In the genomic region with DNA sequence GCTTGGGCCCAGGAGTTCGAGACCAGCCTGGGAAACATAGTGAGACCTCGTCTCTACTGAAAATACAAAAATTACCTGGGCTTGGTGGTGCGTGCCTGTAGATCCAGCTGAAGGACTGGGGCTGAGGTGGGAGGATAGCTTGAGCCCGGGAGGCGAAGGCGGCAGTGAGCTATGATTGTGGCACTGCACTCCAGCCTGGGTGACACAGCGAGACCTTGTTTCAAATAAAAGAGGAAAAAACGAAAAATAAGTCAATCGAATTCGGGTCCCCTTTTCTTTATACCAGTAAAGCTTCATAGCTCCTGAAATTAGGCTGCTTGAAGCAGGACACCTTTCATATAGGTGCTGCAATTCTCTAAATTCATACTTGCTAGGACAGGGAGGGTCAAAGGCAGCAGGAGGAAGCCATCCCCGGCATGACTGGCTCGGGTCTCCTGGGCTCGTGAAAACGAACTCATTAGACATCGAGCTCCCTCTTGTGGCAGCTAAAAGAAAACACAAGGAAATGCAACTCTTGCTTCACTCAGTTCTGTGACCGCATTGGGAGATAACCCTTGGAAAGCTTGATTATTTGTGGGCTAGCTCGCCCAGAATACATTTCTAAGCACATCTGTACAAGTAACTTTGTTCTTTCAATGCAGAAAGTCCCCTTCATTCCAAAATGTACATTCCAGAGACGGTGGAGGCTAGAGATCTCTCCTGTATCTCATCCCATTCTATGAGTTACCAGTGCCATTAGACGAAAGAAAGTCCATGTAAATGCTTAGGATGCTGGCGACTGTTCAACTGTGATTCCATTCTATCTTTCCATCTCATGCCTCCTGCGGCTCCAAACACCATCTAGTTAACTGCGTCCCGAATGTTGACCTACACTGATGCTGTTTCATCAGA, we compare ENCODE assay signal across 8 cellular contexts. TPM values are rescaled to one million over a fixed set of nuclear protein-coding genes. Genes with fewer than 3 reads are reported as not detected.
A peak's percentile ranks its signal among the peaks of the same experiment; 100 is the strongest.
DNase-seq lines count a peak whose midpoint lies in the region; ATAC-seq, FAIRE-seq and TF ChIP-seq lines count a peak whose summit lies in the region.

No MANE protein-coding gene starts in this region.

- H3K79me2 ChIP-seq in DOHH2 (ENCODE audit: control insufficient read depth, low read length): no peaks in the 10 kb centered on the region

- H4K20me1 ChIP-seq in DOHH2 (ENCODE audit: control insufficient read depth, insufficient read depth, low read depth, low read length): no peaks in the 10 kb centered on the region

- H3K27ac Mint-ChIP-seq in activated naive CD8-positive, alpha-beta T cell treated with anti-CD3 and anti-CD28 coated beads for 36 hours: no peak overlapping the region

- H3K27me3 Mint-ChIP-seq in activated naive CD8-positive, alpha-beta T cell treated with anti-CD3 and anti-CD28 coated beads for 36 hours: peaks cover 74% of the 10 kb centered on the region

- intact Hi-C loops in Right ventricle myocardium superior (cut with DNase I) (no loop called here), pancreas (cut with DNase I) (no loop called here)

- no peaks in the 10 kb centered on the region for H3F3A ChIP-seq in DOHH2 (ENCODE audit: control insufficient read depth, insufficient read depth)

- no peaks in the 10 kb centered on the region for H3K36me3 Mint-ChIP-seq in activated naive CD8-positive, alpha-beta T cell treated with anti-CD3 and anti-CD28 coated beads for 36 hours

- no peaks in the 10 kb centered on the region for H3K9me3 ChIP-seq in DOHH2 (ENCODE audit: control insufficient read depth, insufficient read depth, low read length)
- H3K9me3 ChIP-seq in pancreas: no peaks in the 10 kb centered on the region

- H3K36me3 ChIP-seq in DOHH2 (ENCODE audit: control insufficient read depth, low read length) (no peaks in the 10 kb centered on the region), pancreas (no peaks in the 10 kb centered on the region)

- peak; percentile 97 for ATAC-seq in Right ventricle myocardium superior (ENCODE audit: poor library complexity)
- peak; percentile 79 to 99 (median 94) for ATAC-seq in pancreas
- no peak for ATAC-seq in HG03342 (IDR thresholded peaks at IDR 0.05; ENCODE audit: unreplicated experiment)
- ATAC-seq in HG03520 (IDR thresholded peaks at IDR 0.05; ENCODE audit: unreplicated experiment): no peak

- WGBS in pancreas, 2 donors: 20 to 31% methylated on average over 23 of the region's 23 CpGs

- H3K4me3 ChIP-seq in DOHH2 (ENCODE audit: low read length) (no peak overlapping the region), pancreas (no peak overlapping the region)

- DNase-seq in LHCN-M2 (ENCODE audit: low read depth): peak; percentile 80
- DNase-seq in RPMI7951 (ENCODE audit: low read depth): peak; percentile 89
- peak; percentile 17 for DNase-seq in activated naive CD8-positive, alpha-beta T cell treated with anti-CD3 and anti-CD28 coated beads for 36 hours
- peak; percentile 80 for DNase-seq in Right ventricle myocardium superior
- peak in 5 of 6 donors; percentile 33 to 58 (median 49) for DNase-seq in pancreas

- H3K27me3 ChIP-seq in DOHH2 (ENCODE audit: control insufficient read depth, low read length) (peaks cover 8% of the 10 kb centered on the region; the same call in 1 of the 2 replicates), pancreas (peaks cover 0 to 5% (median 0%) of the 10 kb centered on the region in 4 donors)

- H3K27ac ChIP-seq in DOHH2 (ENCODE audit: low read depth, low read length) (no peak overlapping the region), pancreas (no peak overlapping the region)

- no peak overlapping the region for H3K4me3 Mint-ChIP-seq in activated naive CD8-positive, alpha-beta T cell treated with anti-CD3 and anti-CD28 coated beads for 36 hours

- no peaks in the 10 kb centered on the region for H3K9me3 Mint-ChIP-seq in activated naive CD8-positive, alpha-beta T cell treated with anti-CD3 and anti-CD28 coated beads for 36 hours

- H3K4me1 Mint-ChIP-seq in activated naive CD8-positive, alpha-beta T cell treated with anti-CD3 and anti-CD28 coated beads for 36 hours: peaks cover 4% of the 10 kb centered on the region

- no peak for FAIRE-seq in pancreas (lab: Jason Lieb, UNC)

- peak; percentile 80 for TF ChIP-seq CTCF in DOHH2 (IDR thresholded peaks at IDR 0.05; ENCODE audit: low read depth, low read length, poor library complexity, severe bottlenecking)
- TF ChIP-seq CTCF in pancreas (IDR thresholded peaks at IDR 0.05): peak; percentile 44 to 60 (median 58)

- no peaks in the 10 kb centered on the region for H3K9me2 ChIP-seq in DOHH2 (replicated peaks; ENCODE audit: control insufficient read depth, low read length)

- H3K4me1 ChIP-seq in DOHH2 (ENCODE audit: control insufficient read depth, low read length): no peaks in the 10 kb centered on the region
- no peaks in the 10 kb centered on the region for H3K4me1 ChIP-seq in pancreas

- H3K4me2 ChIP-seq in DOHH2 (ENCODE audit: low read length): no peak overlapping the region

RNA-seq across cellular contexts. Expression of a gene that starts 16.8 kb away (rescaled TPM):
- total RNA-seq in LHCN-M2 (2014; rRNA removed) (0.40 and 1.8 TPM in 2 replicates), Right ventricle myocardium superior (0.59 TPM), pancreas (1 to 10 TPM in 1 of 6 donors, under 1 TPM in 3, not detected in 2; 0.25 to 1.3 (median 0.69) TPM)
- polyA plus RNA-seq in LHCN-M2 (2012): not detected
- total RNA-seq in RPMI7951 (2014; rRNA removed; shearing (Covaris generic)): 8.1 and 8.4 TPM in 2 replicates
- total RNA-seq in activated naive CD8-positive, alpha-beta T cell treated with anti-CD3 and anti-CD28 coated beads for 36 hours: not detected
- polyA plus RNA-seq in pancreas: under 1 TPM in 1 of 2 donors, not detected in 1; 0.14 TPM

RNA-seq across cellular contexts. Expression of a gene that starts 17.1 kb away (rescaled TPM):
- not detected in 2 replicates for total RNA-seq in LHCN-M2 (2014; rRNA removed)
- polyA plus RNA-seq in LHCN-M2 (2012): not detected
- 0.60 and 0.98 TPM in 2 replicates for total RNA-seq in RPMI7951 (2014; rRNA removed; shearing (Covaris generic))
- not detected for total RNA-seq in activated naive CD8-positive, alpha-beta T cell treated with anti-CD3 and anti-CD28 coated beads for 36 hours
- 4.0 TPM for total RNA-seq in Right ventricle myocardium superior
- 10 to 100 TPM in 1 of 6 donors, 1 to 10 TPM in 2, under 1 TPM in 3; 0.32 to 10.4 (median 1.4) TPM for total RNA-seq in pancreas
- under 1 TPM; 0.42 to 0.61 TPM for polyA plus RNA-seq in pancreas

RNA-seq across cellular contexts. Expression of a gene that starts 26.1 kb away (rescaled TPM):
- total RNA-seq in LHCN-M2 (2014; rRNA removed) (9.7 and 10.9 TPM in 2 replicates), Right ventricle myocardium superior (3.5 TPM), pancreas (1 to 10 TPM in 4 of 6 donors, under 1 TPM in 2; 0.37 to 6.8 (median 2.4) TPM)
- 4.5 TPM for polyA plus RNA-seq in LHCN-M2 (2012)
- total RNA-seq in RPMI7951 (2014; rRNA removed; shearing (Covaris generic)): 9.4 and 13.2 TPM in 2 replicates
- total RNA-seq in activated naive CD8-positive, alpha-beta T cell treated with anti-CD3 and anti-CD28 coated beads for 36 hours: not detected
- polyA plus RNA-seq in pancreas: under 1 TPM; 0.57 to 0.73 TPM

RNA-seq across cellular contexts. Expression of a gene that starts 54.0 kb away (rescaled TPM):
- total RNA-seq in LHCN-M2 (2014; rRNA removed) (59.1 and 139 TPM in 2 replicates), Right ventricle myocardium superior (0.70 TPM), pancreas (under 1 TPM in 4 of 6 donors, not detected in 2; 0.06 to 0.58 (median 0.36) TPM)
- polyA plus RNA-seq in LHCN-M2 (2012): 1.6 TPM
- 0.12 and 1.4 TPM in 2 replicates for total RNA-seq in RPMI7951 (2014; rRNA removed; shearing (Covaris generic))
- total RNA-seq in activated naive CD8-positive, alpha-beta T cell treated with anti-CD3 and anti-CD28 coated beads for 36 hours: not detected
- 1 to 10 TPM in 1 of 2 donors, under 1 TPM in 1; 0.54 to 1.3 TPM for polyA plus RNA-seq in pancreas

Comparison
In these comparisons a context has a peak if more than half of its experiments do, and no peak if none do; other contexts are left out.
1. DNase-seq: peak in every context shown above with its lines; median percentile 89 in RPMI7951; 80 in LHCN-M2; 80 in Right ventricle myocardium superior; 49 in pancreas; 17 in activated naive CD8-positive, alpha-beta T cell treated with anti-CD3 and anti-CD28 coated beads for 36 hours.
2. ATAC-seq: peak in Right ventricle myocardium superior (single experiment) and pancreas (4 of 4); none in HG03342 (single experiment) and HG03520 (single experiment).